Comparison of ENCODE assay signal across 22 cellular contexts in genomic region chr6:3213334-3213695, GRCh38. TPM values are rescaled to one million over a fixed set of nuclear protein-coding genes. Genes with fewer than 3 reads are reported as not detected.
DNase-seq lines count a peak whose midpoint lies in the region; ATAC-seq, FAIRE-seq and TF ChIP-seq lines count a peak whose summit lies in the region.
"Had no signal": no experiment of that assay in that cellular context is flagged by ENCODE, and none has a peak within 500 bp of the region (broad histone marks: within the 10 kb centered on the region; RNA-seq: fewer than 3 reads in every experiment).

No MANE protein-coding gene starts in this region.

- no peaks in the 10 kb centered on the region for H4K20me1 ChIP-seq in K562 (replicated peaks; ENCODE audit: control insufficient read depth, insufficient read depth, low read length)
- H4K20me1 ChIP-seq: BLaER1 treated with 17β-estradiol and CSF1 and Interleukin-3, amounts not matched to agents 10 nM and 100 nM had no signal

- POLR2A ChIA-PET in K562 (lab: Yijun Ruan, JAX), result interaction anchor here (1.0 to 2.4 kb wide), 7 partner anchors 10 to 54 kb away, joined by 3 to 9 read pairs (median 4); no protein-coding TSS in a partner anchor

- TF ChIP-seq EP300 in K562 (IDR thresholded peaks at IDR 0.05; ENCODE audit: low read length), result no peak

- peaks cover 4 to 6% of the 10 kb centered on the region in 2 experiments for H3K27me3 ChIP-seq in K562 (ENCODE audit: control insufficient read depth in 2 of 2, insufficient read depth in 2 of 2, low read length in 2 of 2)
- H3K27me3 ChIP-seq: BLaER1 treated with 17β-estradiol and CSF1 and Interleukin-3, amounts not matched to agents 10 nM and 100 nM had no signal

- BruUV-seq in K562 (replicated peaks; lab: Mats Ljungman, UMichigan), result no TSS peak

- no peak for TF ChIP-seq CTCF in K562 (IDR thresholded peaks at IDR 0.05 in 2 of 3, conservative IDR thresholded peaks at IDR 0.05 in 1 of 3; ENCODE audit: insufficient read depth in 2 of 3, low read depth in 1 of 3, low read length in 3 of 3)

- no peaks in the 10 kb centered on the region for H3K9me1 ChIP-seq in K562 (ENCODE audit: control insufficient read depth, insufficient read depth, low read length)

- no peaks in the 10 kb centered on the region for H3K9me3 Mint-ChIP-seq in stimulated activated naive B cell treated with anti-CD40 and anti-IgM and Interleukin-4, amounts not matched to agents 10 μg/mL and 1 μg/mL and 100 μg/mL, for 72 hours
- H3K9me3 Mint-ChIP-seq: CD4-positive, alpha-beta T cell; CD8-positive, alpha-beta T cell had no signal

- no peak for TF ChIP-seq POLR2A in K562 (conservative IDR thresholded peaks at IDR 0.05)

- no peak overlapping the region for H3K27ac Mint-ChIP-seq in stimulated activated naive B cell treated with anti-CD40 and anti-IgM and Interleukin-4, amounts not matched to agents 10 μg/mL and 1 μg/mL and 100 μg/mL, for 72 hours
- H3K27ac Mint-ChIP-seq: B cell; CD4-positive, alpha-beta T cell; CD8-positive, alpha-beta T cell had no signal

- 79% methylated on average over 2 of the region's 2 CpGs for WGBS in K562 (ENCODE audit: insufficient coverage, low coverage, missing lambda C conversion rate)

- H3K27ac ChIP-seq in K562 (ENCODE audit: extremely low read depth, low read depth, low read length), result no peak overlapping the region
- H3K27ac ChIP-seq: BLaER1 treated with 17β-estradiol and CSF1 and Interleukin-3, amounts not matched to agents 10 nM and 100 nM; C4-2B had no signal

- H2AFZ ChIP-seq in K562 (ENCODE audit: low read depth, low read length), result no peak overlapping the region

- H3K9ac ChIP-seq in K562 (ENCODE audit: insufficient read depth in 1 of 2, low read depth in 2 of 2, low read length in 2 of 2), result no peak overlapping the region
- H3K9ac ChIP-seq: BLaER1 treated with 17β-estradiol and CSF1 and Interleukin-3, amounts not matched to agents 10 nM and 100 nM had no signal

- peaks cover 28 to 36% of the 10 kb centered on the region in 2 donors for H3K4me1 Mint-ChIP-seq in stimulated activated naive B cell treated with anti-CD40 and anti-IgM and Interleukin-4, amounts not matched to agents 10 μg/mL and 1 μg/mL and 100 μg/mL, for 72 hours

- CTCF ChIA-PET in K562 (lab: Yijun Ruan, JAX; ENCODE audit: low intra/inter-chr PET ratio), result no interaction called here

- no peak for TF ChIP-seq RAD21 in K562 (CRISPR knock-in tag; conservative IDR thresholded peaks at IDR 0.05 in 1 of 2, IDR thresholded peaks at IDR 0.05 in 1 of 2)

- H3K4me1 ChIP-seq in K562 (replicated peaks in 1 of 2; ENCODE audit: control insufficient read depth in 2 of 2, insufficient read depth in 2 of 2, low read length in 2 of 2), result peaks cover 30 to 37% of the 10 kb centered on the region in 2 experiments

- H3K36me3 ChIP-seq in K562 (ENCODE audit: control insufficient read depth, insufficient read depth, low read length), result no peaks in the 10 kb centered on the region
- H3K36me3 ChIP-seq: BLaER1 treated with 17β-estradiol and CSF1 and Interleukin-3, amounts not matched to agents 10 nM and 100 nM had no signal

- H3K36me3 Mint-ChIP-seq in stimulated activated naive B cell treated with anti-CD40 and anti-IgM and Interleukin-4, amounts not matched to agents 10 μg/mL and 1 μg/mL and 100 μg/mL, for 72 hours, result peaks cover 0 to 2% of the 10 kb centered on the region in 2 donors
- H3K36me3 Mint-ChIP-seq: CD8-positive, alpha-beta T cell had no signal

- peaks cover 29 to 40% of the 10 kb centered on the region in 2 donors for H3K27me3 Mint-ChIP-seq in stimulated activated naive B cell treated with anti-CD40 and anti-IgM and Interleukin-4, amounts not matched to agents 10 μg/mL and 1 μg/mL and 100 μg/mL, for 72 hours

- intact Hi-C loops in K562 (cut with micrococcal nuclease), result no loop called here

- no peaks in the 10 kb centered on the region for H3K79me2 ChIP-seq in K562 (ENCODE audit: control insufficient read depth, insufficient read depth, low read length)

- no peak for ATAC-seq in K562
- ATAC-seq in stimulated activated naive B cell treated with anti-CD40 and anti-IgM and Interleukin-4, amounts not matched to agents 10 μg/mL and 1 μg/mL and 100 μg/mL, for 72 hours (replicated peaks), result no peak
- ATAC-seq: CD8-positive, alpha-beta T cell had no signal

- H3K9me3 ChIP-seq in K562 (replicated peaks; ENCODE audit: control insufficient read depth, insufficient read depth, low read depth, low read length), result no peaks in the 10 kb centered on the region
- H3K9me3 ChIP-seq: BLaER1 treated with 17β-estradiol and CSF1 and Interleukin-3, amounts not matched to agents 10 nM and 100 nM; Caco-2 had no signal

- in situ Hi-C loops in K562 (cut with MboI), result no loop called here

- DNase-seq in K562 (ENCODE audit: extremely low read depth in 1 of 4, low spot score in 3 of 4), result no peak
- DNase-seq in fibroblast of gingiva (ENCODE audit: low read depth), result peak; percentile 34
- no peak for DNase-seq in NCI-H1930 (lab: John Stamatoyannopoulos, UW)
- no peak for DNase-seq in stimulated activated naive B cell treated with anti-CD40 and anti-IgM and Interleukin-4, amounts not matched to agents 10 μg/mL and 1 μg/mL and 100 μg/mL, for 72 hours
- no peak for DNase-seq in NCI-H2107 (lab: John Stamatoyannopoulos, UW)
- DNase-seq: 8988T; ACHN; AML-193; Caco-2; Calu3; CD4-positive, alpha-beta T cell; DMS79 treated with DMSO at 0.1 percent for 48 hours; GF-D8 had no signal

- no peak overlapping the region for H3K4me2 ChIP-seq in K562 (ENCODE audit: insufficient read depth, low read length)

- H3K4me3 Mint-ChIP-seq in stimulated activated naive B cell treated with anti-CD40 and anti-IgM and Interleukin-4, amounts not matched to agents 10 μg/mL and 1 μg/mL and 100 μg/mL, for 72 hours, result no peak overlapping the region
- H3K4me3 Mint-ChIP-seq: B cell; CD4-positive, alpha-beta T cell; CD8-positive, alpha-beta T cell had no signal

- FAIRE-seq in K562 (lab: Jason Lieb, UNC), result no peak
- FAIRE-seq: A204.1, D721Med, G401.6, GM12891, GM19239 had no signal

- H3K4me3 ChIP-seq in K562, result no peak overlapping the region
- H3K4me3 ChIP-seq: BLaER1 treated with 17β-estradiol and CSF1 and Interleukin-3, amounts not matched to agents 10 nM and 100 nM had no signal

RNA-seq across cellular contexts. Expression of gene TUBB2B, which starts 14.1 kb away (rescaled TPM):
- 1.7 and 4.6 TPM in 2 replicates for total RNA-seq in K562 (2011; cell fraction: chromatin; rRNA removed; ENCODE audit: low replicate concordance)
- total RNA-seq in K562 (2011; cell fraction: nucleolus; rRNA removed), result 5.0 and 6.5 TPM in 2 replicates
- total RNA-seq in K562 (2011; cell fraction: nucleoplasm; rRNA removed), result 3.4 and 3.9 TPM in 2 replicates
- total RNA-seq in K562 (2014; rRNA removed) (6.4 and 7.3 TPM in 2 replicates), K562 (2014; rRNA removed; fragmentation: Illumina TruSeq; extraction: Trizol) (1.6 and 2.3 TPM in 2 replicates), K562 (2015; rRNA removed; fragmentation: Illumina TruSeq; extraction: Trizol) (3.3 and 3.8 TPM in 2 replicates), K562 (2021) (5.1 and 5.8 TPM in 2 replicates)
- polyA plus RNA-seq in K562 (2011; rRNA removed) (9.7 and 14.5 TPM in 2 replicates), K562 (2014; fragmentation: Illumina TruSeq; extraction: Trizol) (4.6 and 9.1 TPM in 2 replicates), K562 (2014; fragmentation: Nextera tagmentation; extraction: Ambion mirVana) (under 1 TPM; 0.11 to 0.18 TPM), K562 (2014; rRNA removed) (6.1 and 7.0 TPM in 2 replicates)
- 18.8 and 24.4 TPM in 2 replicates for polyA plus RNA-seq in K562 (2011; cell fraction: cytosol; rRNA removed)
- polyA plus RNA-seq in K562 (2011; cell fraction: nucleus; rRNA removed), result 5.8 and 7.2 TPM in 2 replicates
- polyA plus RNA-seq in K562 (2012), result 9.9 and 11.3 TPM in 2 replicates
- 5.1 and 6.2 TPM in 2 replicates for polyA minus RNA-seq in K562 (2011; rRNA and poly(A)+ RNA removed)
- polyA minus RNA-seq in K562 (2011; cell fraction: cytosol; rRNA and poly(A)+ RNA removed), result 7.5 and 11.3 TPM in 2 replicates
- 2.7 and 6.1 TPM in 2 replicates for polyA minus RNA-seq in K562 (2011; cell fraction: nucleus; rRNA and poly(A)+ RNA removed)
- total RNA-seq: B cell; CD4-positive, alpha-beta T cell had no signal

RNA-seq across cellular contexts. Expression of gene PSMG4, which starts 45.4 kb away (rescaled TPM):
- 101 and 118 TPM in 2 replicates for total RNA-seq in K562 (2011; cell fraction: chromatin; rRNA removed; ENCODE audit: low replicate concordance)
- 85.9 and 99.7 TPM in 2 replicates for total RNA-seq in K562 (2011; cell fraction: nucleolus; rRNA removed)
- total RNA-seq in K562 (2011; cell fraction: nucleoplasm; rRNA removed), result 97.7 and 105 TPM in 2 replicates
- 123 and 126 TPM in 2 replicates for total RNA-seq in K562 (2014; rRNA removed)
- 41.4 and 42.7 TPM in 2 replicates for total RNA-seq in K562 (2014; rRNA removed; fragmentation: Illumina TruSeq; extraction: Trizol)
- total RNA-seq in K562 (2015; rRNA removed; fragmentation: Illumina TruSeq; extraction: Trizol), result 52.0 and 56.4 TPM in 2 replicates
- 74.4 and 81.6 TPM in 2 replicates for total RNA-seq in K562 (2021)
- polyA plus RNA-seq in K562 (2011; rRNA removed), result 62.2 and 64.5 TPM in 2 replicates
- polyA plus RNA-seq in K562 (2011; cell fraction: cytosol; rRNA removed), result 83.4 and 238 TPM in 2 replicates
- 74.0 and 91.4 TPM in 2 replicates for polyA plus RNA-seq in K562 (2011; cell fraction: nucleus; rRNA removed)
- polyA plus RNA-seq in K562 (2012), result 79.5 and 80.8 TPM in 2 replicates
- polyA plus RNA-seq in K562 (2014; fragmentation: Illumina TruSeq; extraction: Trizol), result 29.0 and 49.1 TPM in 2 replicates
- polyA plus RNA-seq in K562 (2014; fragmentation: Nextera tagmentation; extraction: Ambion mirVana), result 10 to 100 TPM; 12.9 to 19.4 TPM
- polyA plus RNA-seq in K562 (2014; rRNA removed), result 165 and 185 TPM in 2 replicates
- polyA minus RNA-seq in K562 (2011; rRNA and poly(A)+ RNA removed), result 30.7 and 32.6 TPM in 2 replicates
- 14.1 and 15.7 TPM in 2 replicates for polyA minus RNA-seq in K562 (2011; cell fraction: cytosol; rRNA and poly(A)+ RNA removed)
- 39.4 and 48.7 TPM in 2 replicates for polyA minus RNA-seq in K562 (2011; cell fraction: nucleus; rRNA and poly(A)+ RNA removed)

RNA-seq across cellular contexts. Expression of gene TUBB2A, which starts 56.0 kb away (rescaled TPM):
- 19.1 and 41.5 TPM in 2 replicates for total RNA-seq in K562 (2011; cell fraction: chromatin; rRNA removed; ENCODE audit: low replicate concordance)
- 35.0 and 37.2 TPM in 2 replicates for total RNA-seq in K562 (2011; cell fraction: nucleolus; rRNA removed)
- total RNA-seq in K562 (2011; cell fraction: nucleoplasm; rRNA removed), result 24.8 and 26.5 TPM in 2 replicates
- total RNA-seq in K562 (2014; rRNA removed), result 92.1 and 101 TPM in 2 replicates
- 18.1 and 23.5 TPM in 2 replicates for total RNA-seq in K562 (2014; rRNA removed; fragmentation: Illumina TruSeq; extraction: Trizol)
- 43.2 and 44.9 TPM in 2 replicates for total RNA-seq in K562 (2015; rRNA removed; fragmentation: Illumina TruSeq; extraction: Trizol)
- 81.8 and 82.4 TPM in 2 replicates for total RNA-seq in K562 (2021)
- polyA plus RNA-seq in K562 (2011; rRNA removed), result 45.6 and 52.0 TPM in 2 replicates
- polyA plus RNA-seq in K562 (2011; cell fraction: cytosol; rRNA removed), result 57.7 and 124 TPM in 2 replicates
- polyA plus RNA-seq in K562 (2011; cell fraction: nucleus; rRNA removed), result 49.0 and 58.3 TPM in 2 replicates
- 70.6 and 119 TPM in 2 replicates for polyA plus RNA-seq in K562 (2012)
- 50.1 and 68.1 TPM in 2 replicates for polyA plus RNA-seq in K562 (2014; fragmentation: Illumina TruSeq; extraction: Trizol)
- 1 to 10 TPM; 3.6 to 6.3 TPM for polyA plus RNA-seq in K562 (2014; fragmentation: Nextera tagmentation; extraction: Ambion mirVana)
- polyA plus RNA-seq in K562 (2014; rRNA removed), result 73.1 and 73.4 TPM in 2 replicates
- 29.1 and 41.2 TPM in 2 replicates for polyA minus RNA-seq in K562 (2011; rRNA and poly(A)+ RNA removed)
- 61.6 and 63.4 TPM in 2 replicates for polyA minus RNA-seq in K562 (2011; cell fraction: cytosol; rRNA and poly(A)+ RNA removed)
- polyA minus RNA-seq in K562 (2011; cell fraction: nucleus; rRNA and poly(A)+ RNA removed), result 17.5 and 22.9 TPM in 2 replicates
